ENCODE assay signal across 10 cellular contexts in genomic region chr16:89443727-89444084, GRCh38. TPM values are rescaled to one million over a fixed set of nuclear protein-coding genes. Genes with fewer than 3 reads are reported as not detected.
DNase-seq lines count a peak whose midpoint lies in the region; ATAC-seq, FAIRE-seq and TF ChIP-seq lines count a peak whose summit lies in the region.
"Had no signal": no experiment of that assay in that cellular context is flagged by ENCODE, and none has a peak within 500 bp of the region (broad histone marks: within the 10 kb centered on the region; RNA-seq: fewer than 3 reads in every experiment).

No MANE protein-coding gene starts in this region.

- H3K4me3 Mint-ChIP-seq in naive thymus-derived CD4-positive, alpha-beta T cell: peak overlapping the region; percentile 60 to 82 (median 78)

- H3K27me3 Mint-ChIP-seq in naive thymus-derived CD4-positive, alpha-beta T cell: no peaks in the 10 kb centered on the region

- H3K4me3 ChIP-seq in A549 (no peak overlapping the region), IMR-90 (ENCODE audit: insufficient read depth, low read depth, low read length) (no peak overlapping the region)
- no peak overlapping the region for H3K4me3 ChIP-seq in naive thymus-derived CD4-positive, alpha-beta T cell (ENCODE audit: low read length)

- no peak overlapping the region for H3K4ac ChIP-seq in IMR-90 (ENCODE audit: low read depth, low read length)

- H3K36me3 Mint-ChIP-seq in naive thymus-derived CD4-positive, alpha-beta T cell: peaks cover 0 to 6% (median 0%) of the 10 kb centered on the region in 5 donors

- peak; percentile 15 to 35 for ATAC-seq in A549
- ATAC-seq in IMR-90 (ENCODE audit: low read depth): no peak
- ATAC-seq in naive thymus-derived CD4-positive, alpha-beta T cell: no peak
- no peak for ATAC-seq in HG02798 (IDR thresholded peaks at IDR 0.05; ENCODE audit: poor library complexity, unreplicated experiment)

- no peak for FAIRE-seq in A549 (lab: Jason Lieb, UNC)
- FAIRE-seq: urothelium cell line had no signal

- TF ChIP-seq POLR2A in A549 (IDR thresholded peaks at IDR 0.05; ENCODE audit: low read length) (no peak), IMR-90 (IDR thresholded peaks at IDR 0.05; ENCODE audit: low read depth, low read length) (no peak)

- TF ChIP-seq RAD21 in A549 (conservative IDR thresholded peaks at IDR 0.05 in 1 of 2, IDR thresholded peaks at IDR 0.05 in 1 of 2) (no peak), IMR-90 (IDR thresholded peaks at IDR 0.05; ENCODE audit: low read length) (no peak)

- in situ Hi-C loops in IMR-90 (cut with MboI; ENCODE audit: low sequenced_read_pairs): no loop called here

- peaks cover 5 to 78% of the 10 kb centered on the region in 2 experiments; a peak in 3 of 4 replicates for H3K79me1 ChIP-seq in IMR-90 (ENCODE audit: low read depth in 1 of 2, low read length in 2 of 2)

- peaks cover 74% of the 10 kb centered on the region for H3K9me1 ChIP-seq in IMR-90 (ENCODE audit: insufficient read depth, low read length)

- no peaks in the 10 kb centered on the region for H3K27me3 ChIP-seq in IMR-90 (ENCODE audit: control insufficient read depth, insufficient read depth, low read length)
- H3K27me3 ChIP-seq in naive thymus-derived CD4-positive, alpha-beta T cell (ENCODE audit: control insufficient read depth in 2 of 2, insufficient read depth in 2 of 2, low read length in 2 of 2): no peaks in the 10 kb centered on the region

- H3K36me3 ChIP-seq in IMR-90 (ENCODE audit: control insufficient read depth, insufficient read depth, low read length): peaks cover 5% of the 10 kb centered on the region; the same call in 1 of the 2 replicates
- H3K36me3 ChIP-seq in naive thymus-derived CD4-positive, alpha-beta T cell (ENCODE audit: control insufficient read depth in 2 of 3, insufficient read depth in 3 of 3, low read length in 3 of 3): peaks cover 0 to 6% (median 0%) of the 10 kb centered on the region in 3 experiments

- H2AFZ ChIP-seq in IMR-90 (replicated peaks; ENCODE audit: low read length, poor library complexity): no peak overlapping the region

- no peak overlapping the region for H2AK9ac ChIP-seq in IMR-90 (replicated peaks; ENCODE audit: low read depth, low read length, poor library complexity)

- H3K18ac ChIP-seq in IMR-90 (ENCODE audit: low read depth, low read length): no peak overlapping the region

- no peak overlapping the region for H3K23ac ChIP-seq in IMR-90 (ENCODE audit: low read depth, low read length)

- no peak for TF ChIP-seq CTCF in A549 (IDR thresholded peaks at IDR 0.05)
- no peak for TF ChIP-seq CTCF in IMR-90 (conservative IDR thresholded peaks at IDR 0.05; ENCODE audit: low read depth, low read length)

- peaks cover 0 to 2% (median 0%) of the 10 kb centered on the region in 11 donors for H3K9me3 Mint-ChIP-seq in naive thymus-derived CD4-positive, alpha-beta T cell

- POLR2A ChIA-PET in A549 (lab: Yijun Ruan, JAX) (no interaction called here), IMR-90 (lab: Charles Lee; ENCODE audit: unreplicated experiment) (no interaction called here)
- POLR2A ChIA-PET in naive thymus-derived CD4-positive, alpha-beta T cell (lab: Charles Lee): interaction anchor here (0.8 to 1.7 kb wide), 4 partner anchors 12 to 45 kb away, joined by 3 to 6 read pairs (median 4); no protein-coding TSS in a partner anchor

- H4K5ac ChIP-seq in IMR-90 (ENCODE audit: low read depth, low read length): no peak overlapping the region

- peak overlapping the region; percentile 2 to 60; a peak in 3 of 6 replicates for H3K27ac ChIP-seq in A549
- H3K27ac ChIP-seq in IMR-90 (ENCODE audit: insufficient read depth, low read length): peak overlapping the region; percentile 10; the same call in 1 of the 2 replicates
- H3K27ac ChIP-seq in caudate nucleus (ENCODE audit: low read depth, low read length): peak overlapping the region; percentile 2
- peak overlapping the region; percentile 58 for H3K27ac ChIP-seq in naive thymus-derived CD4-positive, alpha-beta T cell (ENCODE audit: low read depth, low read length)

- H3K56ac ChIP-seq in IMR-90 (ENCODE audit: extremely low read depth, insufficient read depth, low read length): no peak overlapping the region

- no peak overlapping the region for H3K9ac ChIP-seq in IMR-90 (ENCODE audit: low read depth, low read length)

- no peak overlapping the region for H2BK15ac ChIP-seq in IMR-90 (ENCODE audit: low read depth, low read length)

- no peak overlapping the region for H2BK20ac ChIP-seq in IMR-90 (ENCODE audit: low read depth, low read length)

- H3K4me1 Mint-ChIP-seq in naive thymus-derived CD4-positive, alpha-beta T cell: peaks cover 0 to 98% (median 79%) of the 10 kb centered on the region in 7 donors

- H3K14ac ChIP-seq in IMR-90 (replicated peaks; ENCODE audit: low read depth, low read length): no peak overlapping the region

- H4K91ac ChIP-seq in IMR-90 (ENCODE audit: insufficient read depth, low read depth, low read length): no peak overlapping the region

- 30% methylated on average over 8 of the region's 8 CpGs for WGBS in A549 (ENCODE audit: missing lambda C conversion rate)
- WGBS in IMR-90 (ENCODE audit: extremely low coverage in 2 of 2, insufficient read length in 1 of 2), 2 experiments: 0% methylated on average over 1 of the region's 8 CpGs; no CpG with 5 or more reads in 1 of the 2 experiments

- dilution Hi-C loops in IMR-90 (cut with HindIII; ENCODE audit: low sequenced_read_pairs, unreplicated experiment): no loop called here

- CTCF ChIA-PET in A549 (lab: Yijun Ruan, JAX): interaction anchor here (0.9 to 1.2 kb wide), 3 partner anchors 17 to 33 kb away, joined by 3 read pairs; no protein-coding TSS in a partner anchor
- CTCF ChIA-PET in IMR-90 (lab: Yijun Ruan, JAX): no interaction called here
- CTCF ChIA-PET in naive thymus-derived CD4-positive, alpha-beta T cell (lab: Charles Lee): no interaction called here

- H3K4me2 ChIP-seq in A549 (peak overlapping the region; percentile 72), IMR-90 (ENCODE audit: low read depth, low read length) (no peak overlapping the region; the same call in 1 of the 2 replicates)

- H2AK5ac ChIP-seq in IMR-90 (ENCODE audit: low read depth, low read length): no peak overlapping the region

- no peak overlapping the region for H2BK120ac ChIP-seq in IMR-90 (ENCODE audit: low read depth, low read length)

- no peak for TF ChIP-seq EP300 in A549 (IDR thresholded peaks at IDR 0.05)

- BruUV-seq in IMR-90 (replicated peaks; lab: Mats Ljungman, UMichigan): no TSS peak

- H3K4me1 ChIP-seq in A549 (peaks cover 81% of the 10 kb centered on the region), IMR-90 (ENCODE audit: control insufficient read depth, insufficient read depth, low read length) (peaks cover 53% of the 10 kb centered on the region)
- peaks cover 83 to 89% of the 10 kb centered on the region in 2 donors for H3K4me1 ChIP-seq in naive thymus-derived CD4-positive, alpha-beta T cell (ENCODE audit: control insufficient read depth in 2 of 2, insufficient read depth in 2 of 2, low read length in 2 of 2)

- no peak overlapping the region for H4K8ac ChIP-seq in IMR-90 (ENCODE audit: low read depth in 2 of 2, low read length in 2 of 2)

- H3K9me3 ChIP-seq in A549 (no peaks in the 10 kb centered on the region), IMR-90 (ENCODE audit: control insufficient read depth, insufficient read depth, low read length) (no peaks in the 10 kb centered on the region)
- H3K9me3 ChIP-seq in naive thymus-derived CD4-positive, alpha-beta T cell (ENCODE audit: control insufficient read depth in 2 of 3, low read length in 3 of 3): no peaks in the 10 kb centered on the region

- peaks cover 100% of the 10 kb centered on the region for H4K20me1 ChIP-seq in IMR-90 (ENCODE audit: insufficient read depth, low read length)

- H2BK5ac ChIP-seq in IMR-90 (ENCODE audit: low read depth, low read length, poor library complexity, severe bottlenecking): peak overlapping the region; percentile 6

- H3K27ac Mint-ChIP-seq in naive thymus-derived CD4-positive, alpha-beta T cell: peak overlapping the region; percentile 29 to 96 (median 81)

- no peak for DNase-seq in A549 (ENCODE audit: low read depth in 1 of 2, low spot score in 1 of 2)
- DNase-seq in IMR-90: no peak
- peak in 1 of 61 donors; percentile 37 for DNase-seq in caudate nucleus (lab: John Stamatoyannopoulos, UW)
- DNase-seq in naive thymus-derived CD4-positive, alpha-beta T cell: no peak
- DNase-seq in glomerular visceral epithelial cell (ENCODE audit: extremely low spot score): no peak
- DNase-seq in amniotic stem cell (lab: John Stamatoyannopoulos, UW): no peak
- no peak for DNase-seq in ecto neural progenitor cell (ENCODE audit: low spot score)
- DNase-seq: T-helper 9 cell had no signal

- intact Hi-C loops in IMR-90 (cut with micrococcal nuclease): loop anchor here (2.0 kb wide), 1 partner anchor 45 kb away; no protein-coding TSS in a partner anchor
- intact Hi-C loops in naive thymus-derived CD4-positive, alpha-beta T cell (cut with micrococcal nuclease): loop anchor here (1.0 to 5.0 kb wide), 3 partner anchors 8 to 41 kb away; no protein-coding TSS in a partner anchor

TF ChIP-seq in A549, 52 proteins besides CTCF, POLR2A, EP300 and RAD21 (continues in another document):
- TF ChIP-seq RFX5 (IDR thresholded peaks at IDR 0.05): no peak
- no peak for TF ChIP-seq CEBPB (IDR thresholded peaks at IDR 0.05)
- no peak for TF ChIP-seq ZNF302 (CRISPR knock-in tag; IDR thresholded peaks at IDR 0.05)
- no peak for TF ChIP-seq HES2 (IDR thresholded peaks at IDR 0.05)

TF ChIP-seq in IMR-90, 13 proteins besides CTCF, POLR2A, EP300 and RAD21 (continues in another document):
- no peak for TF ChIP-seq USF2 (IDR thresholded peaks at IDR 0.05; ENCODE audit: low read depth, low read length)
- TF ChIP-seq FOS (IDR thresholded peaks at IDR 0.05; ENCODE audit: low read depth, low read length): no peak

RNA-seq across cellular contexts. Expression of gene ANKRD11, which starts 46.7 kb away (rescaled TPM):
- polyA plus RNA-seq in A549 (2011; rRNA removed): 54.9 and 57.4 TPM in 2 replicates
- polyA plus RNA-seq in A549 (2012; cell fraction: cytosol; rRNA removed): 56.7 and 61.7 TPM in 2 replicates
- polyA plus RNA-seq in A549 (2012; cell fraction: nucleus; rRNA removed): 130 and 154 TPM in 2 replicates
- polyA plus RNA-seq in A549 (2017; fragmentation: RNase III; extraction: RNeasy Plus Mini Kit Qiagen cat#74134 plus additional on column Dnase treatment): 50.4 to 56.7 TPM (median 53.6 TPM) in 3 replicates
- polyA minus RNA-seq in A549 (2011; rRNA and poly(A)+ RNA removed): 43.6 and 69.7 TPM in 2 replicates
- 28.1 and 46.8 TPM in 2 replicates for total RNA-seq in IMR-90 (2012; rRNA removed)
- 67.8 and 71.9 TPM in 2 replicates for polyA plus RNA-seq in IMR-90 (2012; rRNA removed)
- 50.6 and 79.2 TPM in 2 replicates for polyA plus RNA-seq in IMR-90 (2012; cell fraction: cytosol; rRNA removed)
- 174 and 231 TPM in 2 replicates for polyA plus RNA-seq in IMR-90 (2012; cell fraction: nucleus; rRNA removed; ENCODE audit: low replicate concordance)
- total RNA-seq in naive thymus-derived CD4-positive, alpha-beta T cell: 100 to 1,000 TPM; 178 to 254 (median 240) TPM
- 10 to 100 TPM in 1 of 2 donors, 1 to 10 TPM in 1; 8.7 to 28.4 TPM for polyA plus RNA-seq in naive thymus-derived CD4-positive, alpha-beta T cell

Comparison
In these comparisons a context has a peak if more than half of its experiments do, and no peak if none do; other contexts are left out.
1. ATAC-seq: peak in A549 (2 of 2); none in IMR-90 (single experiment), naive thymus-derived CD4-positive, alpha-beta T cell (single experiment) and HG02798 (single experiment).
2. H3K27ac ChIP-seq: peak in every context shown above with its lines; median percentile 58 in naive thymus-derived CD4-positive, alpha-beta T cell; 31 in A549; 10 in IMR-90; 2 in caudate nucleus.